ENCODE assay signal across 13 cellular contexts in the genomic region with DNA sequence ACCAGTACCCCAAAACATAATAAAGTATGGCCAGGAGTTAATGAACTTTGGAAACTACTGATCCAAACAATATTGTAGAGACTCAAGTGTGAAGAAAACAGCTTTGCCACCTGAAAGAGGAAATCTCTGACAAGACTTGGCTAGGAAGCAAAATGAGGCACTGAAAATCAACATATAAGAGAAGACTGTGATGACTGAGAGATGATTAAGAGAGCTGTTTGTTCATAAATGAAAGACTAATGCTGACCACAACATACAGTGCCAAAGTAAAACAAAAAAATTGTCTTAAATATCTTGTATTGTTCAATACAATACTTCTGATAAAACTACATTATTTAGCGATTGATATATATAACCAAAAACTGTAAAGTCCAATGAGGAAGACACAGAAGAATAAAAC. TPM values are rescaled to one million over a fixed set of nuclear protein-coding genes. Genes with fewer than 3 reads are reported as not detected.
DNase-seq lines count a peak whose midpoint lies in the region; ATAC-seq and TF ChIP-seq lines count a peak whose summit lies in the region.
"Had no signal": no experiment of that assay in that cellular context is flagged by ENCODE, and none has a peak within 500 bp of the region (broad histone marks: within the 10 kb centered on the region; RNA-seq: fewer than 3 reads in every experiment).

No MANE protein-coding gene starts in this region.

- H2AFZ ChIP-seq in SK-N-SH (ENCODE audit: low read depth) (no peak overlapping the region), Karpas-422 (ENCODE audit: low read length) (no peak overlapping the region), osteoblast (ENCODE audit: low read length) (no peak overlapping the region)

- H3K4me2 ChIP-seq in SK-N-SH: 0 out of 2 replicates have a peak overlapping the region, but pooled peaks have one; percentile 1
- H3K4me2 ChIP-seq in Karpas-422 (ENCODE audit: low read depth, low read length, poor library complexity, severe bottlenecking): no peak overlapping the region
- no peak overlapping the region for H3K4me2 ChIP-seq in osteoblast (ENCODE audit: insufficient read depth, low read length)

- H3K9me2 ChIP-seq in SK-N-SH (no peaks in the 10 kb centered on the region), Karpas-422 (replicated peaks; ENCODE audit: insufficient read depth, low read length) (no peaks in the 10 kb centered on the region)

- H3K4me3 ChIP-seq in SK-N-SH (ENCODE audit: low read depth in 2 of 2, low read length in 1 of 2) (no peak overlapping the region), Karpas-422 (ENCODE audit: low read length) (no peak overlapping the region), osteoblast (ENCODE audit: insufficient read depth, low read length) (no peak overlapping the region)
- H3K4me3 ChIP-seq: heart left ventricle had no signal

- peaks cover 6% of the 10 kb centered on the region for H3F3A ChIP-seq in SK-N-SH (replicated peaks; ENCODE audit: insufficient read depth)

- CTCF ChIA-PET in SK-N-SH (lab: Yijun Ruan, JAX): no interaction called here

- H3K4me1 ChIP-seq in SK-N-SH (ENCODE audit: control insufficient read depth in 1 of 2, insufficient read depth in 2 of 2, low read depth in 1 of 2, low read length in 1 of 2) (peaks cover 2 to 10% of the 10 kb centered on the region in 2 experiments; a peak in 2 of 4 replicates), Karpas-422 (ENCODE audit: low read length) (peaks cover 56% of the 10 kb centered on the region), osteoblast (ENCODE audit: insufficient read depth, low read length) (peaks cover 16% of the 10 kb centered on the region)

- WGBS in SK-N-SH (ENCODE audit: low lambda C conversion rate): 100% methylated on average over 1 of the region's 1 CpG

- peaks cover 100% of the 10 kb centered on the region for H3K79me2 ChIP-seq in SK-N-SH (ENCODE audit: insufficient read depth)
- peaks cover 98% of the 10 kb centered on the region for H3K79me2 ChIP-seq in Karpas-422 (ENCODE audit: low read length)
- H3K79me2 ChIP-seq in osteoblast (ENCODE audit: insufficient read depth, low read length): peaks cover 97% of the 10 kb centered on the region

- peaks cover 22 to 51% of the 10 kb centered on the region in 2 experiments for H3K36me3 ChIP-seq in SK-N-SH (replicated peaks in 1 of 2; ENCODE audit: control insufficient read depth in 1 of 2, insufficient read depth in 2 of 2, low read length in 1 of 2)
- H3K36me3 ChIP-seq in Karpas-422 (ENCODE audit: insufficient read depth, low read length): peaks cover 53% of the 10 kb centered on the region
- H3K36me3 ChIP-seq in osteoblast (ENCODE audit: insufficient read depth, low read length): peaks cover 41% of the 10 kb centered on the region

- H3K27me3 ChIP-seq in SK-N-SH (ENCODE audit: insufficient read depth) (no peaks in the 10 kb centered on the region), Karpas-422 (ENCODE audit: low read length) (no peaks in the 10 kb centered on the region), osteoblast (ENCODE audit: insufficient read depth, low read length) (no peaks in the 10 kb centered on the region)
- H3K27me3 ChIP-seq: heart left ventricle had no signal

- ATAC-seq in SK-N-SH treated with all-trans-retinoic acid at 6 μM for 48 hours (no peak), HG03045 (IDR thresholded peaks at IDR 0.05; ENCODE audit: unreplicated experiment) (no peak), GM19324 (IDR thresholded peaks at IDR 0.05; ENCODE audit: low FRiP score, unreplicated experiment) (no peak)
- ATAC-seq: heart left ventricle had no signal

- TF ChIP-seq RAD21 in SK-N-SH (IDR thresholded peaks at IDR 0.05; ENCODE audit: low read length): no peak

- TF ChIP-seq EP300 in SK-N-SH (IDR thresholded peaks at IDR 0.05; ENCODE audit: borderline replicate concordance in 1 of 2, low read depth in 1 of 2, low read length in 1 of 2): no peak

- POLR2A ChIA-PET in SK-N-SH (lab: Yijun Ruan, JAX): interaction anchor here (0.7 kb wide), 1 partner anchor 8 kb away, joined by 4 read pairs; no protein-coding TSS in a partner anchor

- DNase-seq in SK-N-SH (no peak), Karpas-422 (no peak), amniotic epithelial cell (ENCODE audit: low read depth) (peak; percentile 27), osteoblast (ENCODE audit: insufficient read length, low spot score, missing footprints) (peak; percentile 82), cerebellar nuclear complex (lab: John Stamatoyannopoulos, UW) (no peak)
- DNase-seq: activated CD4-positive, alpha-beta T cell treated with anti-CD3 and anti-CD28 coated beads for 4 hours; caudate nucleus; heart left ventricle; NCI-H1436 had no signal

- H3K9me3 ChIP-seq in SK-N-SH (no peaks in the 10 kb centered on the region), Karpas-422 (ENCODE audit: low read length) (no peaks in the 10 kb centered on the region), osteoblast (ENCODE audit: low read depth, low read length) (no peaks in the 10 kb centered on the region)
- H3K9me3 ChIP-seq: heart left ventricle had no signal

- peak overlapping the region in 1 of 2 experiments; percentile 2; a peak in 1 of 4 replicates for H3K27ac ChIP-seq in SK-N-SH (ENCODE audit: low read depth in 2 of 2, low read length in 1 of 2)
- H3K27ac ChIP-seq in Karpas-422 (ENCODE audit: low read length): peak overlapping the region; percentile 67
- H3K27ac ChIP-seq in osteoblast (ENCODE audit: low read depth, low read length): peak overlapping the region; percentile 36
- H3K27ac ChIP-seq: 22Rv1, heart left ventricle had no signal

- TF ChIP-seq CTCF in SK-N-SH (IDR thresholded peaks at IDR 0.05) (no peak), osteoblast (IDR thresholded peaks at IDR 0.05; ENCODE audit: extremely low read depth, low read depth, low read length) (no peak)

- H4K20me1 ChIP-seq in SK-N-SH (ENCODE audit: insufficient read depth) (peaks cover 26% of the 10 kb centered on the region), Karpas-422 (ENCODE audit: insufficient read depth, low read depth, low read length) (no peaks in the 10 kb centered on the region), osteoblast (ENCODE audit: insufficient read depth, low read length) (peaks cover 41% of the 10 kb centered on the region)

- H3K9ac ChIP-seq in SK-N-SH: no peak overlapping the region
- no peak overlapping the region for H3K9ac ChIP-seq in Karpas-422 (ENCODE audit: low read length)

TF ChIP-seq in SK-N-SH, 30 proteins besides CTCF, POLR2A, EP300 and RAD21 (continues in another document):
- TF ChIP-seq IRF3 (IDR thresholded peaks at IDR 0.05; ENCODE audit: low read depth, low read length) (no peak), FOXJ3 (CRISPR knock-in tag; IDR thresholded peaks at IDR 0.05) (no peak), SIN3A (IDR thresholded peaks at IDR 0.05; ENCODE audit: borderline replicate concordance, low read depth, low read length) (no peak), ELF1 (IDR thresholded peaks at IDR 0.05) (no peak), MEF2A (IDR thresholded peaks at IDR 0.05; ENCODE audit: borderline replicate concordance, low read depth) (no peak), FOXM1 (IDR thresholded peaks at IDR 0.05; ENCODE audit: low read depth) (no peak)

TF ChIP-seq in SK-N-SH treated with all-trans-retinoic acid at 6 μM for 48 hours, 23 proteins besides CTCF, POLR2A, EP300 and RAD21:
- TF ChIP-seq ZFP3 (CRISPR knock-in tag; IDR thresholded peaks at IDR 0.05): no peak
- TF ChIP-seq ZFP30 (CRISPR knock-in tag; IDR thresholded peaks at IDR 0.05): no peak
- TF ChIP-seq, protein P1, sequence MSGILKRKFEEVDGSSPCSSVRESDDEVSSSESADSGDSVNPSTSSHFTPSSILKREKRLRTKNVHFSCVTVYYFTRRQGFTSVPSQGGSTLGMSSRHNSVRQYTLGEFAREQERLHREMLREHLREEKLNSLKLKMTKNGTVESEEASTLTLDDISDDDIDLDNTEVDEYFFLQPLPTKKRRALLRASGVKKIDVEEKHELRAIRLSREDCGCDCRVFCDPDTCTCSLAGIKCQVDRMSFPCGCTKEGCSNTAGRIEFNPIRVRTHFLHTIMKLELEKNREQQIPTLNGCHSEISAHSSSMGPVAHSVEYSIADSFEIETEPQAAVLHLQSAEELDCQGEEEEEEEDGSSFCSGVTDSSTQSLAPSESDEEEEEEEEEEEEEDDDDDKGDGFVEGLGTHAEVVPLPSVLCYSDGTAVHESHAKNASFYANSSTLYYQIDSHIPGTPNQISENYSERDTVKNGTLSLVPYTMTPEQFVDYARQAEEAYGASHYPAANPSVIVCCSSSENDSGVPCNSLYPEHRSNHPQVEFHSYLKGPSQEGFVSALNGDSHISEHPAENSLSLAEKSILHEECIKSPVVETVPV (CRISPR knock-in tag; IDR thresholded peaks at IDR 0.05): no peak
- TF ChIP-seq TOX (CRISPR knock-in tag; IDR thresholded peaks at IDR 0.05; ENCODE audit: borderline replicate concordance): no peak
- TF ChIP-seq CSDC2 (CRISPR knock-in tag; IDR thresholded peaks at IDR 0.05): no peak
- TF ChIP-seq ZNF70 (CRISPR knock-in tag; IDR thresholded peaks at IDR 0.05): no peak
- no peak for TF ChIP-seq SNAI2 (CRISPR knock-in tag; IDR thresholded peaks at IDR 0.05)
- TF ChIP-seq ZNF565 (CRISPR knock-in tag; conservative IDR thresholded peaks at IDR 0.05; ENCODE audit: low read depth): no peak

RNA-seq across cellular contexts. Expression of gene RC3H2, which starts 7.2 kb away (rescaled TPM):
- 12.4 and 15.2 TPM in 2 replicates for polyA plus RNA-seq in SK-N-SH (2012; rRNA removed)
- polyA plus RNA-seq in SK-N-SH (2012; cell fraction: cytosol; rRNA removed): 15.7 and 15.8 TPM in 2 replicates
- polyA plus RNA-seq in SK-N-SH (2012; cell fraction: nucleus; rRNA removed): 8.3 and 18.6 TPM in 2 replicates
- 58.5 and 93.8 TPM in 2 replicates for total RNA-seq in Karpas-422 (2014; rRNA removed; shearing (Covaris generic); ENCODE audit: low replicate concordance)
- total RNA-seq in osteoblast: 49.2 and 52.5 TPM in 2 replicates

RNA-seq across cellular contexts. Expression of gene ZBTB6, which starts 15.2 kb away (rescaled TPM):
- polyA plus RNA-seq in SK-N-SH (2012; rRNA removed): 2.2 and 3.2 TPM in 2 replicates
- polyA plus RNA-seq in SK-N-SH (2012; cell fraction: cytosol; rRNA removed): 4.2 and 4.9 TPM in 2 replicates
- polyA plus RNA-seq in SK-N-SH (2012; cell fraction: nucleus; rRNA removed): 0.90 and 1.8 TPM in 2 replicates
- 10.8 and 26.5 TPM in 2 replicates for total RNA-seq in Karpas-422 (2014; rRNA removed; shearing (Covaris generic); ENCODE audit: low replicate concordance)
- total RNA-seq in osteoblast: 13.8 TPM in 2 replicates

RNA-seq across cellular contexts. Expression of gene ZBTB26, which starts 33.3 kb away (rescaled TPM):
- 3.9 and 6.0 TPM in 2 replicates for polyA plus RNA-seq in SK-N-SH (2012; rRNA removed)
- 5.6 and 6.1 TPM in 2 replicates for polyA plus RNA-seq in SK-N-SH (2012; cell fraction: cytosol; rRNA removed)
- polyA plus RNA-seq in SK-N-SH (2012; cell fraction: nucleus; rRNA removed): 8.1 and 14.7 TPM in 2 replicates
- 7.6 and 21.8 TPM in 2 replicates for total RNA-seq in Karpas-422 (2014; rRNA removed; shearing (Covaris generic); ENCODE audit: low replicate concordance)
- 5.0 and 5.4 TPM in 2 replicates for total RNA-seq in osteoblast

RNA-seq across cellular contexts. Expression of gene RABGAP1, which starts 42.9 kb away (rescaled TPM):
- polyA plus RNA-seq in SK-N-SH (2012; rRNA removed): 20.2 and 29.2 TPM in 2 replicates
- polyA plus RNA-seq in SK-N-SH (2012; cell fraction: cytosol; rRNA removed): 23.7 and 26.5 TPM in 2 replicates
- 23.6 and 39.9 TPM in 2 replicates for polyA plus RNA-seq in SK-N-SH (2012; cell fraction: nucleus; rRNA removed)
- total RNA-seq in Karpas-422 (2014; rRNA removed; shearing (Covaris generic); ENCODE audit: low replicate concordance): 46.0 and 85.1 TPM in 2 replicates
- total RNA-seq in osteoblast: 49.2 and 56.9 TPM in 2 replicates

Comparison
In these comparisons a context has a peak if more than half of its experiments do, and no peak if none do; other contexts are left out.
1. DNase-seq: peak in amniotic epithelial cell (single experiment) and osteoblast (single experiment); none in SK-N-SH (single experiment), Karpas-422 (single experiment) and cerebellar nuclear complex (0 of 2).